15 cellular contexts compared by ENCODE assay signal in genomic region chr9:20361220-20361619, GRCh38.
A peak's percentile ranks its signal among the peaks of the same experiment; 100 is the strongest.
DNase-seq lines count a peak whose midpoint lies in the region; ATAC-seq and TF ChIP-seq lines count a peak whose summit lies in the region.
"Had no signal": no experiment of that assay in that cellular context is flagged by ENCODE, and none has a peak within 500 bp of the region (broad histone marks: within the 10 kb centered on the region; RNA-seq: fewer than 3 reads in every experiment).

No MANE protein-coding gene starts in this region.

- POLR2A ChIA-PET in activated CD4-positive, alpha-beta T cell treated with anti-CD3 and anti-CD28 coated beads, Interleukin-2, amount 10 ng/mL, durations not matched to agents 7 days and 5 days (lab: Charles Lee), result no interaction called here

- H3K9me3 Mint-ChIP-seq in activated CD4-positive, alpha-beta T cell treated with anti-CD3 and anti-CD28 coated beads, Interleukin-2, amount 10 ng/mL, durations not matched to agents 7 days and 5 days, result no peaks in the 10 kb centered on the region
- no peaks in the 10 kb centered on the region for H3K9me3 Mint-ChIP-seq in stimulated activated naive CD8-positive, alpha-beta T cell treated with anti-CD3 and anti-CD28 coated beads, Interleukin-15, Interleukin-2, amounts not matched to agents 100 ng/mL and 50 ng/mL, for 24 hours
- H3K9me3 Mint-ChIP-seq in activated naive CD8-positive, alpha-beta T cell (ENCODE audit: low read depth), result no peaks in the 10 kb centered on the region
- no peaks in the 10 kb centered on the region for H3K9me3 Mint-ChIP-seq in type B pancreatic cell

- H3K27ac Mint-ChIP-seq in activated CD4-positive, alpha-beta T cell treated with anti-CD3 and anti-CD28 coated beads, Interleukin-2, amount 10 ng/mL, durations not matched to agents 7 days and 5 days, result peak overlapping the region; percentile 77
- H3K27ac Mint-ChIP-seq in stimulated activated naive CD8-positive, alpha-beta T cell treated with anti-CD3 and anti-CD28 coated beads, Interleukin-15, Interleukin-2, amounts not matched to agents 100 ng/mL and 50 ng/mL, for 24 hours, result peak overlapping the region; percentile 63
- H3K27ac Mint-ChIP-seq in activated naive CD8-positive, alpha-beta T cell, result peak overlapping the region; percentile 93
- H3K27ac Mint-ChIP-seq in type B pancreatic cell, result peak overlapping the region; percentile 49

- CTCF ChIA-PET in activated CD4-positive, alpha-beta T cell treated with anti-CD3 and anti-CD28 coated beads, Interleukin-2, amount 10 ng/mL, durations not matched to agents 7 days and 5 days (lab: Charles Lee), result interaction anchor here (1.2 kb wide), 1 partner anchor 13 kb away, joined by 4 read pairs; no protein-coding TSS in a partner anchor

- no peaks in the 10 kb centered on the region for H3K27me3 Mint-ChIP-seq in activated CD4-positive, alpha-beta T cell treated with anti-CD3 and anti-CD28 coated beads, Interleukin-2, amount 10 ng/mL, durations not matched to agents 7 days and 5 days
- no peaks in the 10 kb centered on the region for H3K27me3 Mint-ChIP-seq in stimulated activated naive CD8-positive, alpha-beta T cell treated with anti-CD3 and anti-CD28 coated beads, Interleukin-15, Interleukin-2, amounts not matched to agents 100 ng/mL and 50 ng/mL, for 24 hours
- no peaks in the 10 kb centered on the region for H3K27me3 Mint-ChIP-seq in activated naive CD8-positive, alpha-beta T cell
- H3K27me3 Mint-ChIP-seq in type B pancreatic cell, result no peaks in the 10 kb centered on the region

- H3K4me1 Mint-ChIP-seq in activated CD4-positive, alpha-beta T cell treated with anti-CD3 and anti-CD28 coated beads, Interleukin-2, amount 10 ng/mL, durations not matched to agents 7 days and 5 days, result peaks cover 65% of the 10 kb centered on the region
- peaks cover 67% of the 10 kb centered on the region for H3K4me1 Mint-ChIP-seq in stimulated activated naive CD8-positive, alpha-beta T cell treated with anti-CD3 and anti-CD28 coated beads, Interleukin-15, Interleukin-2, amounts not matched to agents 100 ng/mL and 50 ng/mL, for 24 hours (ENCODE audit: low read depth)
- H3K4me1 Mint-ChIP-seq in activated naive CD8-positive, alpha-beta T cell (ENCODE audit: low read depth), result peaks cover 73% of the 10 kb centered on the region
- H3K4me1 Mint-ChIP-seq in type B pancreatic cell (ENCODE audit: unreplicated experiment), result peaks cover 55% of the 10 kb centered on the region

- no peak for ATAC-seq in stimulated activated naive CD8-positive, alpha-beta T cell treated with anti-CD3 and anti-CD28 coated beads, Interleukin-15, Interleukin-2, amounts not matched to agents 100 U/mL and 50 U/mL, for 24 hours
- ATAC-seq in HG02981 (IDR thresholded peaks at IDR 0.05; ENCODE audit: unreplicated experiment), result no peak

- H3K36me3 Mint-ChIP-seq in activated CD4-positive, alpha-beta T cell treated with anti-CD3 and anti-CD28 coated beads, Interleukin-2, amount 10 ng/mL, durations not matched to agents 7 days and 5 days (ENCODE audit: low read depth), result peaks cover 70% of the 10 kb centered on the region
- H3K36me3 Mint-ChIP-seq in stimulated activated naive CD8-positive, alpha-beta T cell treated with anti-CD3 and anti-CD28 coated beads, Interleukin-15, Interleukin-2, amounts not matched to agents 100 ng/mL and 50 ng/mL, for 24 hours (ENCODE audit: low read depth), result peaks cover 44% of the 10 kb centered on the region
- peaks cover 29% of the 10 kb centered on the region for H3K36me3 Mint-ChIP-seq in activated naive CD8-positive, alpha-beta T cell
- H3K36me3 Mint-ChIP-seq in type B pancreatic cell, result peaks cover 39% of the 10 kb centered on the region

- DNase-seq in activated CD4-positive, alpha-beta T cell treated with anti-CD3 and anti-CD28 coated beads, Interleukin-2, amount 10 ng/mL, durations not matched to agents 7 days and 5 days, result peak; percentile 27
- DNase-seq in activated CD4-positive, alpha-beta T cell treated with anti-CD3 and anti-CD28 coated beads for 4 hours, result no peak
- DNase-seq in stimulated activated naive CD8-positive, alpha-beta T cell treated with anti-CD3 and anti-CD28 coated beads, Interleukin-15, Interleukin-2, amounts not matched to agents 100 U/mL and 50 U/mL, for 24 hours, result no peak
- DNase-seq in type B pancreatic cell (ENCODE audit: extremely low spot score, unreplicated experiment), result no peak
- no peak for DNase-seq in activated CD4-positive, CD25-positive, alpha-beta regulatory T cell (lab: John Stamatoyannopoulos, UW)
- DNase-seq: GDM1, KBM-7, MV-4-11, NCI-H1436, NCI-H2029 treated with DMSO at 0.1 percent for 48 hours, NCI-H510A treated with DMSO at 0.1 percent for 48 hours, NCI-H82 had no signal

- H3K4me3 Mint-ChIP-seq in activated CD4-positive, alpha-beta T cell treated with anti-CD3 and anti-CD28 coated beads, Interleukin-2, amount 10 ng/mL, durations not matched to agents 7 days and 5 days, result peak overlapping the region; percentile 1
- H3K4me3 Mint-ChIP-seq in stimulated activated naive CD8-positive, alpha-beta T cell treated with anti-CD3 and anti-CD28 coated beads, Interleukin-15, Interleukin-2, amounts not matched to agents 100 ng/mL and 50 ng/mL, for 24 hours, result no peak overlapping the region
- peak overlapping the region; percentile 63 for H3K4me3 Mint-ChIP-seq in activated naive CD8-positive, alpha-beta T cell
- H3K4me3 Mint-ChIP-seq in type B pancreatic cell, result peak overlapping the region; percentile 7

- no peak for TF ChIP-seq CTCF in type B pancreatic cell (conservative IDR thresholded peaks at IDR 0.05)
